Comparison of ENCODE assay signal across 30 cellular contexts in the genomic region with DNA sequence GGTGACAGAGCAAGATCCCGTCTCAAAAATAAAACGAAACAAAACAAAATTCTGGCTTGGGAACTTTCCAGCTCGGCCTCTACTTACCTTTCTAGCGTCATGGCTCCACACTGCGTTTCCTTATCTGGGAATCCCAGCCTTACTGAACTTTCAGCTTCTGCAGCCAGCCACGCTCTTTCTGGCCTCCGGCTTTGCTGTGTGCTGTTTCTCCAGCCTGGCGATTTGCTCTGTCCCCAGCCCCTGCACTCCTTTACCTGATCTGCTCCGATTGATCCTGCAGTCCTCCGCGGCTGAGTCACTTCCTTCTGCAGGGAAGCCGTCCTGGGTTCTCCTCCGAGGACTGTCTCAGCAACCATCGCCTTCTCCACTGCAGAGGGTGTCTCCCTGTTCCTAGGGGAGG.
"Had no signal": no experiment of that assay in that cellular context is flagged by ENCODE, and none has a peak within 500 bp of the region (broad histone marks: within the 10 kb centered on the region; RNA-seq: fewer than 3 reads in every experiment).

No MANE protein-coding gene starts in this region.

- DNase-seq: activated B cell treated with CpG ODN at 0.5 μM for 24 hours; activated CD4-positive, alpha-beta T cell treated with anti-CD3 and anti-CD28 coated beads for 48 hours; activated CD4-positive, alpha-beta T cell treated with anti-CD3 and anti-CD28 coated beads, Interleukin-2, amount 50 U/mL, for 1 hour; activated CD4-positive, alpha-beta T cell treated with anti-CD3 and anti-CD28 coated beads, Interleukin-2, amount 50 U/mL, for 48 hours; activated CD8-positive, alpha-beta memory T cell treated with anti-CD3 and anti-CD28 coated beads for 24 hours; activated CD8-positive, alpha-beta T cell treated with anti-CD3 and anti-CD28 coated beads for 36 hours; activated effector memory CD4-positive, alpha-beta T cell treated with Interleukin-2 at 50 U/mL for 16 hours; activated gamma-delta T cell treated with Interleukin-2 at 50 U/mL for 16 hours; activated naive CD4-positive, alpha-beta T cell treated with anti-CD3 and anti-CD28 coated beads, Interleukin-2, amount 50 U/mL, for 16 hours; activated naive CD4-positive, alpha-beta T cell treated with Interleukin-2 at 50 U/mL for 16 hours; activated T-cell treated with anti-CD3 and anti-CD28 coated beads, Interleukin-2, amount 50 U/mL, for 4 hours; amniotic stem cell; anterior cingulate cortex; brain microvascular endothelial cell; dorsolateral prefrontal cortex; effector memory CD4-positive, alpha-beta T cell; endodermal cell; foreskin fibroblast; head of caudate nucleus; T-helper 1 cell; T-helper 17 cell; T1000 had no signal

- H3K4me3 Mint-ChIP-seq: activated B cell treated with CpG ODN at 0.5 μM for 24 hours; activated CD8-positive, alpha-beta T cell treated with anti-CD3 and anti-CD28 coated beads for 36 hours; activated naive CD8-positive, alpha-beta T cell; activated T-cell treated with anti-CD3 and anti-CD28 coated beads, Interleukin-2, amount 50 U/mL, for 4 hours; activated T-helper 17 cell treated with anti-CD3 and anti-CD28 coated beads, Interleukin-2, amount 50 U/mL, for 72 hours; central memory CD8-positive, alpha-beta T cell; dendritic cell treated with granulocyte-macrophage colony-stimulating factor and Interleukin-4, amounts not matched to agents 40 ng/mL and 50 ng/mL, for 4 days; endodermal cell; T-helper 17 cell; T-helper 2 cell treated with Interferon-gamma antibody and Interleukin-4, amounts not matched to agents 5 μg/mL and 100 μg/mL, for 36 hours had no signal

- ATAC-seq: activated CD4-positive, CD25-positive, alpha-beta regulatory T cell treated with anti-CD3 and anti-CD28 coated beads, Interleukin-2, amount 50 U/mL, for 24 hours; activated CD8-positive, alpha-beta T cell treated with anti-CD3 and anti-CD28 coated beads for 36 hours; activated T-cell treated with anti-CD3 and anti-CD28 coated beads, Interleukin-2, amount 50 U/mL, for 4 hours; activated T-helper 17 cell treated with anti-CD3 and anti-CD28 coated beads, Interleukin-2, amount 50 U/mL, for 72 hours; esophagus mucosa; T-helper 17 cell had no signal

- H3K4me3 ChIP-seq: coronary artery, dorsolateral prefrontal cortex had no signal

- H3K27me3 Mint-ChIP-seq: activated B cell treated with CpG ODN at 0.5 μM for 24 hours had no signal

- H3K9me3 Mint-ChIP-seq: activated B cell treated with CpG ODN at 0.5 μM for 24 hours; activated CD8-positive, alpha-beta T cell treated with anti-CD3 and anti-CD28 coated beads for 36 hours; activated T-cell treated with anti-CD3 and anti-CD28 coated beads, Interleukin-2, amount 50 U/mL, for 4 hours; activated T-helper 17 cell treated with anti-CD3 and anti-CD28 coated beads, Interleukin-2, amount 50 U/mL, for 72 hours; central memory CD8-positive, alpha-beta T cell; dendritic cell treated with granulocyte-macrophage colony-stimulating factor and Interleukin-4, amounts not matched to agents 40 ng/mL and 50 ng/mL, for 4 days; endodermal cell; T-helper 2 cell treated with Interferon-gamma antibody and Interleukin-4, amounts not matched to agents 5 μg/mL and 100 μg/mL, for 36 hours had no signal

- H3K27ac Mint-ChIP-seq: activated B cell treated with CpG ODN at 0.5 μM for 24 hours; activated CD8-positive, alpha-beta T cell treated with anti-CD3 and anti-CD28 coated beads for 36 hours; activated naive CD8-positive, alpha-beta T cell; activated T-helper 17 cell treated with anti-CD3 and anti-CD28 coated beads, Interleukin-2, amount 50 U/mL, for 72 hours; dendritic cell treated with granulocyte-macrophage colony-stimulating factor and Interleukin-4, amounts not matched to agents 40 ng/mL and 50 ng/mL, for 4 days; endodermal cell; T-helper 17 cell; T-helper 2 cell treated with Interferon-gamma antibody and Interleukin-4, amounts not matched to agents 5 μg/mL and 100 μg/mL, for 36 hours had no signal

- H3K36me3 Mint-ChIP-seq: activated naive CD8-positive, alpha-beta T cell had no signal

- H3K27me3 ChIP-seq: brain microvascular endothelial cell had no signal

- H3K36me3 ChIP-seq: brain microvascular endothelial cell had no signal

- H3K4me1 Mint-ChIP-seq: activated B cell treated with CpG ODN at 0.5 μM for 24 hours; activated T-helper 17 cell treated with anti-CD3 and anti-CD28 coated beads, Interleukin-2, amount 50 U/mL, for 72 hours had no signal

- H3K27ac ChIP-seq: brain microvascular endothelial cell, coronary artery, dorsolateral prefrontal cortex had no signal
